8 cellular contexts compared by ENCODE assay signal in genomic region chr9:128124873-128125574, GRCh38. TPM values are rescaled to one million over a fixed set of nuclear protein-coding genes. Genes with fewer than 3 reads are reported as not detected.
DNase-seq lines count a peak whose midpoint lies in the region; ATAC-seq and TF ChIP-seq lines count a peak whose summit lies in the region.

No MANE protein-coding gene starts in this region.

- no peak overlapping the region for H3K4ac ChIP-seq in IMR-90 (ENCODE audit: low read depth, low read length)

- H3K79me1 ChIP-seq in IMR-90 (ENCODE audit: low read depth in 1 of 2, low read length in 2 of 2): peaks cover 9 to 39% of the 10 kb centered on the region in 2 experiments; a peak in 3 of 4 replicates

- no peak overlapping the region for H2BK5ac ChIP-seq in IMR-90 (ENCODE audit: low read depth, low read length, poor library complexity, severe bottlenecking)

- no peak overlapping the region for H4K91ac ChIP-seq in IMR-90 (ENCODE audit: insufficient read depth, low read depth, low read length)

- H3K9ac ChIP-seq in IMR-90 (ENCODE audit: low read depth, low read length): no peak overlapping the region

- POLR2A ChIA-PET in IMR-90 (lab: Charles Lee; ENCODE audit: unreplicated experiment): no interaction called here

- intact Hi-C loops in IMR-90 (cut with micrococcal nuclease) (no loop called here), thyroid gland (cut with DNase I) (no loop called here)

- dilution Hi-C loops in IMR-90 (cut with HindIII; ENCODE audit: low sequenced_read_pairs, unreplicated experiment): no loop called here

- no peak overlapping the region for H2BK15ac ChIP-seq in IMR-90 (ENCODE audit: low read depth, low read length)

- H3K56ac ChIP-seq in IMR-90 (ENCODE audit: extremely low read depth, insufficient read depth, low read length): no peak overlapping the region

- H3K4me3 ChIP-seq in IMR-90 (ENCODE audit: insufficient read depth, low read depth, low read length) (no peak overlapping the region), thyroid gland (replicated peaks in 1 of 3) (no peak overlapping the region)

- BruUV-seq in IMR-90 (replicated peaks; lab: Mats Ljungman, UMichigan): no TSS peak

- H3K9me1 ChIP-seq in IMR-90 (ENCODE audit: insufficient read depth, low read length): peaks cover 10% of the 10 kb centered on the region

- H3K18ac ChIP-seq in IMR-90 (ENCODE audit: low read depth, low read length): no peak overlapping the region

- ATAC-seq in IMR-90 (ENCODE audit: low read depth): no peak
- ATAC-seq in GM19351 (IDR thresholded peaks at IDR 0.05; ENCODE audit: unreplicated experiment): no peak
- ATAC-seq in HG02885 (IDR thresholded peaks at IDR 0.05; ENCODE audit: poor library complexity, unreplicated experiment): no peak

- H3K36me3 ChIP-seq in IMR-90 (ENCODE audit: control insufficient read depth, insufficient read depth, low read length) (peaks cover 24% of the 10 kb centered on the region), thyroid gland (peaks cover 29 to 31% of the 10 kb centered on the region in 2 donors)

- TF ChIP-seq CTCF in IMR-90 (conservative IDR thresholded peaks at IDR 0.05; ENCODE audit: low read depth, low read length): peak; percentile 55
- peak in 2 of 6 experiments; percentile 26 to 48 for TF ChIP-seq CTCF in thyroid gland (IDR thresholded peaks at IDR 0.05)

- peak overlapping the region; percentile 55 for H2AK9ac ChIP-seq in IMR-90 (replicated peaks; ENCODE audit: low read depth, low read length, poor library complexity)

- H2BK120ac ChIP-seq in IMR-90 (ENCODE audit: low read depth, low read length): no peak overlapping the region

- DNase-seq in Caki2 (ENCODE audit: low read depth) (peak; percentile 46), IMR-90 (peak; percentile 45), T-helper 22 cell (ENCODE audit: low read depth) (peak; percentile 20), midbrain (lab: John Stamatoyannopoulos, UW) (peak; percentile 29), thyroid gland (peak; percentile 50 to 51)
- peak; percentile 33 for DNase-seq in effector CD8-positive, alpha-beta T cell (lab: John Stamatoyannopoulos, UW)

- TF ChIP-seq RAD21 in IMR-90 (IDR thresholded peaks at IDR 0.05; ENCODE audit: low read length): peak; percentile 46

- in situ Hi-C loops in Caki2 (cut with HindIII; ENCODE audit: low pct_unique_long_range_greater_than_20kb, low sequenced_read_pairs) (no loop called here), IMR-90 (cut with MboI; ENCODE audit: low sequenced_read_pairs) (no loop called here)

- H3K27me3 ChIP-seq in IMR-90 (ENCODE audit: control insufficient read depth, insufficient read depth, low read length) (no peaks in the 10 kb centered on the region), thyroid gland (no peaks in the 10 kb centered on the region)

- H4K8ac ChIP-seq in IMR-90 (ENCODE audit: low read depth in 2 of 2, low read length in 2 of 2): no peak overlapping the region

- H2AK5ac ChIP-seq in IMR-90 (ENCODE audit: low read depth, low read length): no peak overlapping the region

- H4K5ac ChIP-seq in IMR-90 (ENCODE audit: low read depth, low read length): no peak overlapping the region

- CTCF ChIA-PET in IMR-90 (lab: Yijun Ruan, JAX): interaction anchor here (0.7 to 0.9 kb wide), 2 partner anchors 12 to 90 kb away, joined by 3 read pairs; no protein-coding TSS in a partner anchor

- H3K9me3 ChIP-seq in IMR-90 (ENCODE audit: control insufficient read depth, insufficient read depth, low read length) (no peaks in the 10 kb centered on the region), thyroid gland (no peaks in the 10 kb centered on the region)

- H2AFZ ChIP-seq in IMR-90 (replicated peaks; ENCODE audit: low read length, poor library complexity): peak overlapping the region; percentile 33

- no peak overlapping the region for H3K4me2 ChIP-seq in IMR-90 (ENCODE audit: low read depth, low read length)

- TF ChIP-seq POLR2A in IMR-90 (IDR thresholded peaks at IDR 0.05; ENCODE audit: low read depth, low read length) (no peak), thyroid gland (IDR thresholded peaks at IDR 0.05) (no peak)

- H2BK20ac ChIP-seq in IMR-90 (ENCODE audit: low read depth, low read length): no peak overlapping the region

- H4K20me1 ChIP-seq in IMR-90 (ENCODE audit: insufficient read depth, low read length): peaks cover 17% of the 10 kb centered on the region; the same call in 1 of the 2 replicates

- no peak overlapping the region for H3K27ac ChIP-seq in IMR-90 (ENCODE audit: insufficient read depth, low read length)
- no peak overlapping the region for H3K27ac ChIP-seq in thyroid gland

- H3K23ac ChIP-seq in IMR-90 (ENCODE audit: low read depth, low read length): no peak overlapping the region

- H3K14ac ChIP-seq in IMR-90 (replicated peaks; ENCODE audit: low read depth, low read length): no peak overlapping the region

- 100% methylated on average over 1 of the region's 15 CpGs; no CpG with 5 or more reads in 1 of the 2 experiments for WGBS in IMR-90 (ENCODE audit: extremely low coverage in 2 of 2, insufficient read length in 1 of 2), 2 experiments
- 75 to 81% methylated on average over 13 to 15 of the region's 15 CpGs for WGBS in thyroid gland, 2 donors

- H3K4me1 ChIP-seq in IMR-90 (ENCODE audit: control insufficient read depth, insufficient read depth, low read length): peaks cover 10% of the 10 kb centered on the region; the same call in 1 of the 2 replicates
- H3K4me1 ChIP-seq in thyroid gland: peaks cover 22 to 25% of the 10 kb centered on the region in 2 donors

TF ChIP-seq in IMR-90, 13 proteins besides CTCF, POLR2A, EP300 and RAD21:
- TF ChIP-seq, protein P1, sequence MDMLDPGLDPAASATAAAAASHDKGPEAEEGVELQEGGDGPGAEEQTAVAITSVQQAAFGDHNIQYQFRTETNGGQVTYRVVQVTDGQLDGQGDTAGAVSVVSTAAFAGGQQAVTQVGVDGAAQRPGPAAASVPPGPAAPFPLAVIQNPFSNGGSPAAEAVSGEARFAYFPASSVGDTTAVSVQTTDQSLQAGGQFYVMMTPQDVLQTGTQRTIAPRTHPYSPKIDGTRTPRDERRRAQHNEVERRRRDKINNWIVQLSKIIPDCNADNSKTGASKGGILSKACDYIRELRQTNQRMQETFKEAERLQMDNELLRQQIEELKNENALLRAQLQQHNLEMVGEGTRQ (IDR thresholded peaks at IDR 0.05; ENCODE audit: low read depth, low read length): no peak
- no peak for TF ChIP-seq BHLHE40 (IDR thresholded peaks at IDR 0.05; ENCODE audit: low read depth, low read length)
- no peak for TF ChIP-seq SMC3 (IDR thresholded peaks at IDR 0.05; ENCODE audit: low read depth, low read length)
- no peak for TF ChIP-seq RCOR1 (IDR thresholded peaks at IDR 0.05; ENCODE audit: insufficient replicate concordance, low read length)
- TF ChIP-seq MXI1 (IDR thresholded peaks at IDR 0.05; ENCODE audit: borderline replicate concordance, low read depth, low read length): no peak
TF ChIP-seq in IMR-90: peak in this region for 0.

RNA-seq across cellular contexts. Expression of gene PTGES2, which starts 2.5 kb away (rescaled TPM):
- 93.5 and 114 TPM in 2 replicates for total RNA-seq in Caki2 (2014; rRNA removed; shearing (Covaris generic); ENCODE audit: low replicate concordance)
- total RNA-seq in IMR-90 (2012; rRNA removed): 90.3 and 107 TPM in 2 replicates
- 99.2 and 100 TPM in 2 replicates for polyA plus RNA-seq in IMR-90 (2012; rRNA removed)
- polyA plus RNA-seq in IMR-90 (2012; cell fraction: cytosol; rRNA removed): 69.7 and 115 TPM in 2 replicates
- polyA plus RNA-seq in IMR-90 (2012; cell fraction: nucleus; rRNA removed; ENCODE audit: low replicate concordance): 116 and 217 TPM in 2 replicates
- 100 to 1,000 TPM in 1 of 4 donors, 10 to 100 TPM in 3; 80.0 to 112 (median 88.4) TPM for total RNA-seq in thyroid gland

RNA-seq across cellular contexts. Expression of gene LCN2, which starts 24.2 kb away (rescaled TPM):
- 2.2 TPM in 1 of 2 replicates, not detected in the other for total RNA-seq in Caki2 (2014; rRNA removed; shearing (Covaris generic); ENCODE audit: low replicate concordance)
- total RNA-seq in IMR-90 (2012; rRNA removed) (not detected in 2 replicates), thyroid gland (10 to 100 TPM in 1 of 4 donors, 1 to 10 TPM in 2, under 1 TPM in 1; 0.45 to 10.6 (median 2.5) TPM)
- not detected in 2 replicates for polyA plus RNA-seq in IMR-90 (2012; rRNA removed)
- polyA plus RNA-seq in IMR-90 (2012; cell fraction: cytosol; rRNA removed): not detected in 2 replicates
- polyA plus RNA-seq in IMR-90 (2012; cell fraction: nucleus; rRNA removed; ENCODE audit: low replicate concordance): not detected in 2 replicates

RNA-seq across cellular contexts. Expression of gene BBLN, which starts 35.0 kb away (rescaled TPM):
- 172 and 199 TPM in 2 replicates for total RNA-seq in Caki2 (2014; rRNA removed; shearing (Covaris generic); ENCODE audit: low replicate concordance)
- total RNA-seq in IMR-90 (2012; rRNA removed): 25.1 and 27.5 TPM in 2 replicates
- 103 and 146 TPM in 2 replicates for polyA plus RNA-seq in IMR-90 (2012; rRNA removed)
- polyA plus RNA-seq in IMR-90 (2012; cell fraction: cytosol; rRNA removed): 190 and 213 TPM in 2 replicates
- polyA plus RNA-seq in IMR-90 (2012; cell fraction: nucleus; rRNA removed; ENCODE audit: low replicate concordance): 36.9 and 66.7 TPM in 2 replicates
- 100 to 1,000 TPM in 3 of 4 donors, 10 to 100 TPM in 1; 98.1 to 204 (median 172) TPM for total RNA-seq in thyroid gland

RNA-seq across cellular contexts. Expression of gene SLC25A25, which starts 57.0 kb away (rescaled TPM):
- total RNA-seq in Caki2 (2014; rRNA removed; shearing (Covaris generic); ENCODE audit: low replicate concordance): 5.0 and 14.5 TPM in 2 replicates
- total RNA-seq in IMR-90 (2012; rRNA removed): 17.9 and 20.3 TPM in 2 replicates
- polyA plus RNA-seq in IMR-90 (2012; rRNA removed): 14.0 and 19.1 TPM in 2 replicates
- 11.0 and 16.7 TPM in 2 replicates for polyA plus RNA-seq in IMR-90 (2012; cell fraction: cytosol; rRNA removed)
- polyA plus RNA-seq in IMR-90 (2012; cell fraction: nucleus; rRNA removed; ENCODE audit: low replicate concordance): 61.0 and 98.5 TPM in 2 replicates
- 10 to 100 TPM; 21.9 to 42.0 (median 30.8) TPM for total RNA-seq in thyroid gland

RNA-seq across cellular contexts. Expression of gene NAIF1, which starts 57.9 kb away (rescaled TPM):
- total RNA-seq in Caki2 (2014; rRNA removed; shearing (Covaris generic); ENCODE audit: low replicate concordance): 12.3 and 24.5 TPM in 2 replicates
- total RNA-seq in IMR-90 (2012; rRNA removed) (8.3 and 9.7 TPM in 2 replicates), thyroid gland (10 to 100 TPM in 2 of 4 donors, 1 to 10 TPM in 2; 5.3 to 17.2 (median 9.4) TPM)
- 10.1 and 10.4 TPM in 2 replicates for polyA plus RNA-seq in IMR-90 (2012; rRNA removed)
- 7.8 and 9.2 TPM in 2 replicates for polyA plus RNA-seq in IMR-90 (2012; cell fraction: cytosol; rRNA removed)
- polyA plus RNA-seq in IMR-90 (2012; cell fraction: nucleus; rRNA removed; ENCODE audit: low replicate concordance): 3.5 and 5.6 TPM in 2 replicates
